1 cellular context compared by ENCODE assay signal in genomic region chr20:41136695-41137411, GRCh38.
TF ChIP-seq lines count a peak whose summit lies in the region.

No MANE protein-coding gene starts in this region.

TF ChIP-seq in K562, 482 proteins besides CTCF, POLR2A, EP300 and RAD21 (continued from another document and continues in another):
- TF ChIP-seq ZNF609 (CRISPR knock-in tag; IDR thresholded peaks at IDR 0.05; ENCODE audit: borderline replicate concordance): peak; percentile 75; the same call in 1 of the 2 replicates
- TF ChIP-seq POLR2G (IDR thresholded peaks at IDR 0.05; ENCODE audit: low read depth, low read length): peak; percentile 79
- peak; percentile 44 to 88; a peak in 3 of 4 replicates for TF ChIP-seq NONO (IDR thresholded peaks at IDR 0.05; ENCODE audit: low read depth in 2 of 2, low read length in 1 of 2)
- peak; percentile 75 for TF ChIP-seq SUPT5H (IDR thresholded peaks at IDR 0.05)
- peak; percentile 52 to 73 for TF ChIP-seq MNT (conservative IDR thresholded peaks at IDR 0.05)
- TF ChIP-seq XRCC3 (IDR thresholded peaks at IDR 0.05): no peak
- peak; percentile 52; the same call in 1 of the 2 replicates for TF ChIP-seq EP400 (IDR thresholded peaks at IDR 0.05)
- TF ChIP-seq SMAD4 (CRISPR knock-in tag; conservative IDR thresholded peaks at IDR 0.05): peak; percentile 50
- TF ChIP-seq HNRNPLL (IDR thresholded peaks at IDR 0.05; ENCODE audit: low read depth, low read length, poor library complexity, severe bottlenecking): peak; percentile 31
- peak; percentile 87 to 89 for TF ChIP-seq MAZ (CRISPR knock-in tag; conservative IDR thresholded peaks at IDR 0.05 in 1 of 2, IDR thresholded peaks at IDR 0.05 in 1 of 2)
- TF ChIP-seq ZBTB11 (CRISPR knock-in tag; IDR thresholded peaks at IDR 0.05): no peak; a peak in 1 of 6 replicates
- peak; percentile 88 for TF ChIP-seq KLF16 (IDR thresholded peaks at IDR 0.05)
- peak; percentile 65 for TF ChIP-seq SP2 (IDR thresholded peaks at IDR 0.05; ENCODE audit: extremely low read depth, low read depth, low read length, poor library complexity, severe bottlenecking)
- TF ChIP-seq MYNN (IDR thresholded peaks at IDR 0.05): no peak
- no peak for TF ChIP-seq MYNN (CRISPR knock-in tag; IDR thresholded peaks at IDR 0.05)
- TF ChIP-seq GABPB1 (CRISPR knock-in tag; IDR thresholded peaks at IDR 0.05): peak; percentile 56
- TF ChIP-seq GMEB1 (CRISPR knock-in tag; IDR thresholded peaks at IDR 0.05): peak; percentile 61; the same call in 1 of the 2 replicates
- TF ChIP-seq ETS1 (conservative IDR thresholded peaks at IDR 0.05; ENCODE audit: control insufficient read depth, low read depth, low read length): no peak; the same call in none of the 2 replicates
- TF ChIP-seq ZNF639 (CRISPR knock-in tag; conservative IDR thresholded peaks at IDR 0.05 in 1 of 2, IDR thresholded peaks at IDR 0.05 in 1 of 2): peak in 1 of 2 experiments; percentile 64; a peak in 1 of 4 replicates
- 0 out of 2 replicates have a peak, but pooled peaks have one; percentile 16 for TF ChIP-seq CREB1 (IDR thresholded peaks at IDR 0.05)
- peak; percentile 37; the same call in 1 of the 2 replicates for TF ChIP-seq CREB1 (CRISPR knock-in tag; IDR thresholded peaks at IDR 0.05)
- TF ChIP-seq E2F4 (CRISPR knock-in tag; IDR thresholded peaks at IDR 0.05; ENCODE audit: low read depth): 0 out of 2 replicates have a peak, but pooled peaks have one; percentile 61
- TF ChIP-seq FOXJ3 (CRISPR knock-in tag; IDR thresholded peaks at IDR 0.05): no peak
- no peak for TF ChIP-seq BRCA1 (IDR thresholded peaks at IDR 0.05)
- TF ChIP-seq BRCA1 (CRISPR knock-in tag; IDR thresholded peaks at IDR 0.05): no peak
- TF ChIP-seq NR2F6 (CRISPR knock-in tag; IDR thresholded peaks at IDR 0.05): no peak
- TF ChIP-seq POLR2AphosphoS5 (IDR thresholded peaks at IDR 0.05; ENCODE audit: control insufficient read depth, insufficient read depth, low read depth, low read length): peak; percentile 57; the same call in 1 of the 2 replicates
- 0 out of 2 replicates have a peak, but pooled peaks have one; percentile 67 for TF ChIP-seq TARDBP (IDR thresholded peaks at IDR 0.05)
- TF ChIP-seq NEUROD1 (IDR thresholded peaks at IDR 0.05; ENCODE audit: borderline replicate concordance, low read depth, low read length, partially characterized antibody): peak; percentile 11
- TF ChIP-seq HDAC1 (IDR thresholded peaks at IDR 0.05): peak in 1 of 2 experiments; percentile 56; a peak in 1 of 4 replicates
- peak; percentile 76 for TF ChIP-seq RBFOX2 (IDR thresholded peaks at IDR 0.05; ENCODE audit: low read depth, low read length)
- TF ChIP-seq U2AF1 (optimal IDR thresholded peaks at IDR 0.05; ENCODE audit: low read depth, low read length): peak; percentile 17
- TF ChIP-seq ZNF592 (IDR thresholded peaks at IDR 0.05): 0 out of 2 replicates have a peak, but pooled peaks have one; percentile 11
- peak; percentile 37; the same call in 1 of the 2 replicates for TF ChIP-seq MTA3 (IDR thresholded peaks at IDR 0.05; ENCODE audit: borderline replicate concordance)
- no peak for TF ChIP-seq ZNF398 (CRISPR knock-in tag; IDR thresholded peaks at IDR 0.05)
- no peak for TF ChIP-seq ZNF444 (CRISPR knock-in tag; IDR thresholded peaks at IDR 0.05)
